Comparison of ENCODE assay signal across 18 cellular contexts in the genomic region with DNA sequence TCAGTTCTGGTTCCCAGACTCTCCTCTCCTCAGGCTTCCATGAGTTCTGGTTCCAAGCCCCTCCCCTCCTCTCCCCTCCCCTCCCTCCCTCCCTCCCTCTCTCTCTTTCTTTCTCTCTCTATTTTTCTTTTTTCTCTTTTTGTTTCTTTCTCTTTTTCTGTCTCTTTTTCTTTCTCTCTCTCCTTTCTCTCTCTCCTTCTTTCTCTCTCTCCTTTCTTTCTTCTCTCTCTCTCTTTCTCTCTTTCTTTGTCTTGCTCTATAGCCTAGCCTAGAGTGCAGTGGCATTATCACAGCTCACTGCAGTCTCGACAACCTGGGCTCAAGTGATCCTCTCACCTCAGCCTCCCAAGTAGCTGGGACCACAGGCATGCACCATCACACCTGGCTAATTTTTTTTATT. TPM values are rescaled to one million over a fixed set of nuclear protein-coding genes. Genes with fewer than 3 reads are reported as not detected.
"Had no signal": no experiment of that assay in that cellular context is flagged by ENCODE, and none has a peak within 500 bp of the region (broad histone marks: within the 10 kb centered on the region; RNA-seq: fewer than 3 reads in every experiment).

No MANE protein-coding gene starts in this region.

- H3K4me3 ChIP-seq: colonic mucosa, gastroesophageal sphincter, hepatocyte, left ventricle myocardium inferior, lung, psoas muscle, right atrium auricular region, smooth muscle cell, stomach, tibial artery had no signal

- H3K9ac ChIP-seq: parathyroid adenoma had no signal

- H3K9me3 ChIP-seq: colonic mucosa, gastroesophageal sphincter, left ventricle myocardium inferior, psoas muscle, right atrium auricular region, stomach, tibial artery had no signal

- H3K9me3 Mint-ChIP-seq: activated T-helper 1 cell treated with anti-CD3 and anti-CD28 coated beads, Interleukin-12 subunit alpha, Interleukin-12 subunit beta, Interleukin-2, Interleukin-4 antibody, amounts not matched to agents 30 ng/mL and 10 ng/mL and 1 ng/mL, durations not matched to agents 14 hours and 24 hours and 36 hours; central memory CD8-positive, alpha-beta T cell; effector memory CD8-positive, alpha-beta T cell; naive B cell; stimulated activated naive B cell treated with anti-CD40 and anti-IgM and Interleukin-4, amounts not matched to agents 10 μg/mL and 1 μg/mL and 100 μg/mL, for 72 hours had no signal

- H3K36me3 ChIP-seq: colonic mucosa, gastroesophageal sphincter, left ventricle myocardium inferior, right atrium auricular region, stomach, tibial artery had no signal

- H3K4me2 ChIP-seq: hepatocyte, smooth muscle cell had no signal

- DNase-seq: activated T-cell treated with anti-CD3 and anti-CD28 coated beads for 4 hours, amniotic stem cell had no signal

- H3K27me3 ChIP-seq: colonic mucosa, hepatocyte, right atrium auricular region had no signal

- H3K4me3 Mint-ChIP-seq: central memory CD8-positive, alpha-beta T cell; effector memory CD8-positive, alpha-beta T cell had no signal

- H3K4me1 ChIP-seq: gastroesophageal sphincter, parathyroid adenoma, right atrium auricular region, tibial artery had no signal

- H3K27ac ChIP-seq: gastroesophageal sphincter, hepatocyte, left ventricle myocardium inferior, parathyroid adenoma, psoas muscle, right atrium auricular region, tibial artery had no signal

- H3K36me3 Mint-ChIP-seq: naive B cell; stimulated activated naive B cell treated with anti-CD40 and anti-IgM and Interleukin-4, amounts not matched to agents 10 μg/mL and 1 μg/mL and 100 μg/mL, for 72 hours had no signal

- H3K27ac Mint-ChIP-seq: stimulated activated naive B cell treated with anti-CD40 and anti-IgM and Interleukin-4, amounts not matched to agents 10 μg/mL and 1 μg/mL and 100 μg/mL, for 72 hours had no signal

RNA-seq across cellular contexts. Expression of a gene that starts 0.8 kb away (rescaled TPM):
- total RNA-seq: smooth muscle cell had no signal
